ENCODE assay signal across 12 cellular contexts in the genomic region with DNA sequence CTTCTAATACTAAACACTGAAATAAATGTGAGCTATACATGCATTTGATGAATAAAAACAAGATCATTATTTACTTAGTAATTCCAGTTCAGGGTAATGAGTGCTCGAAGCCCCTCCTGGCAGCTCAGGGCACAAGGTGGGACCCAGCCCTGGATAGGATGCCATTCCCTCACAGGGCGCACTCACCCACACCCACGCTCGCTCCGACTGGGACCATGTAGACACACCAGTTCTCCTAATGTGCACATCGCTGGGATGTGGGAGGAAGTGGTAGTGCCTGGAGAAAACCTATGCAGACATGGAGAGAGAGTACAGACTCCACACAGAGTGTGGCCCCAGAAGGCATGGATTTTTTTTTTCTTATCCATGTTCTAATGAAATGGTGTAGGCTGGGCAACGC. TPM values are rescaled to one million over a fixed set of nuclear protein-coding genes. Genes with fewer than 3 reads are reported as not detected.
"Had no signal": no experiment of that assay in that cellular context is flagged by ENCODE, and none has a peak within 500 bp of the region (broad histone marks: within the 10 kb centered on the region; RNA-seq: fewer than 3 reads in every experiment).

No MANE protein-coding gene starts in this region.

- H3K9ac ChIP-seq: SK-N-SH had no signal

- H3K4me3 ChIP-seq: Peyer's patch, SJCRH30 had no signal

- H3K4me1 ChIP-seq: Peyer's patch had no signal

- H3K9me2 ChIP-seq: SK-N-SH had no signal

- H3K9me3 ChIP-seq: Peyer's patch, SJCRH30, SK-N-SH had no signal

- H3K4me2 ChIP-seq: SK-N-SH had no signal

- H3K27ac ChIP-seq: Peyer's patch, RWPE1, SJCRH30, WERI-Rb-1 had no signal

- DNase-seq: activated gamma-delta T cell had no signal

- H3K36me3 ChIP-seq: Peyer's patch, SJCRH30, WERI-Rb-1 had no signal

- H3K27me3 ChIP-seq: Peyer's patch, SJCRH30 had no signal

RNA-seq across cellular contexts. Expression of a gene that starts 44.5 kb away (rescaled TPM):
- total RNA-seq: activated CD4-positive, alpha-beta memory T cell treated with anti-CD3 and anti-CD28 coated beads, Interleukin-2, amount 10 ng/mL, durations not matched to agents 7 days and 5 days; activated CD4-positive, alpha-beta T cell treated with anti-CD3 and anti-CD28 coated beads for 36 hours; activated CD8-positive, alpha-beta memory T cell treated with anti-CD3 and anti-CD28 coated beads for 36 hours; activated naive CD4-positive, alpha-beta T cell treated with anti-CD3 and anti-CD28 coated beads for 36 hours; activated T-helper 17 cell treated with anti-CD3 and anti-CD28 coated beads, Interleukin-2, amount 50 U/mL, for 72 hours; T-helper 2 cell treated with Interferon-gamma antibody and Interleukin-4, amounts not matched to agents 100 ng/mL and 5 ng/mL, for 36 hours had no signal
- polyA plus RNA-seq: SK-N-SH had no signal
